In genomic region chr1:93909146-93910050, GRCh38 we compare ENCODE assay signal across 8 cellular contexts. TPM values are rescaled to one million over a fixed set of nuclear protein-coding genes. Genes with fewer than 3 reads are reported as not detected.
DNase-seq lines count a peak whose midpoint lies in the region; ATAC-seq and TF ChIP-seq lines count a peak whose summit lies in the region.

Gene GCLM, minus strand, starts transcription at chr1:93909430. Its CDS starts 267 bp downstream, at chr1:93909163.

- peaks cover 11% of the 10 kb centered on the region for H3K27me3 ChIP-seq in foreskin keratinocyte
- H3K27me3 ChIP-seq in neural progenitor cell: peaks cover 11% of the 10 kb centered on the region

- peaks cover 10% of the 10 kb centered on the region for H3K4me1 Mint-ChIP-seq in neural progenitor cell

- H3K27ac Mint-ChIP-seq in neural progenitor cell: peak within 1 kb of the TSS; percentile 48

- H3K79me2 ChIP-seq in neural progenitor cell (ENCODE audit: low read depth): peaks cover 31% of the 10 kb centered on the region

- peaks cover 7% of the 10 kb centered on the region for H3F3A ChIP-seq in neural progenitor cell (ENCODE audit: low read depth)

- H3K9ac ChIP-seq in ES-I3 (ENCODE audit: low read depth, low read length) (peak within 1 kb of the TSS; percentile 71), neural progenitor cell (no peak within 1 kb of the TSS)

- no peaks in the 10 kb centered on the region for H3K9me3 ChIP-seq in ES-I3 (ENCODE audit: control insufficient read depth, insufficient read depth, low read length)
- no peaks in the 10 kb centered on the region for H3K9me3 ChIP-seq in neural progenitor cell (ENCODE audit: low read depth)

- peaks cover 13% of the 10 kb centered on the region for H4K20me1 ChIP-seq in neural progenitor cell (ENCODE audit: low read depth)

- peak within 1 kb of the TSS; percentile 91 for H3K4me3 Mint-ChIP-seq in neural progenitor cell

- peak; percentile 93 for ATAC-seq in foreskin keratinocyte

- peaks cover 10% of the 10 kb centered on the region for H3K9me3 Mint-ChIP-seq in neural progenitor cell

- DNase-seq in GOT3 (lab: John Stamatoyannopoulos, UW) (peak; percentile 65), SHP77 (lab: John Stamatoyannopoulos, UW) (peak; percentile 84 to 85), activated gamma-delta T cell treated with Interleukin-2 at 50 U/mL for 16 hours (peak; percentile 91), foreskin keratinocyte (peak; percentile 67 to 88), neural progenitor cell (ENCODE audit: low spot score) (peak; percentile 96), stromal cell of bone marrow (ENCODE audit: low read depth) (peak; percentile 87)

- H3K4me2 ChIP-seq in neural progenitor cell: peak within 1 kb of the TSS; percentile 93

- H3K4me1 ChIP-seq in ES-I3 (ENCODE audit: insufficient read depth, low read length) (peaks cover 15% of the 10 kb centered on the region), foreskin keratinocyte (peaks cover 17% of the 10 kb centered on the region), neural progenitor cell (peaks cover 7% of the 10 kb centered on the region)

- peak within 1 kb of the TSS; percentile 90 for H3K4me3 ChIP-seq in neural progenitor cell

- no peaks in the 10 kb centered on the region for H3K36me3 Mint-ChIP-seq in neural progenitor cell

- peak within 1 kb of the TSS; percentile 36 for H3K27ac ChIP-seq in foreskin keratinocyte
- H3K27ac ChIP-seq in neural progenitor cell: no peak within 1 kb of the TSS

- H3K36me3 ChIP-seq in ES-I3 (ENCODE audit: insufficient read depth, low read length): no peaks in the 10 kb centered on the region
- H3K36me3 ChIP-seq in neural progenitor cell: no peaks in the 10 kb centered on the region

- TF ChIP-seq CTCF in LNCAP (IDR thresholded peaks at IDR 0.05) (peak; percentile 97), foreskin keratinocyte (conservative IDR thresholded peaks at IDR 0.05) (peak; percentile 98), neural progenitor cell (IDR thresholded peaks at IDR 0.05) (peak; percentile 78)

- H3K27me3 Mint-ChIP-seq in neural progenitor cell (ENCODE audit: insufficient read depth, low read depth): peaks cover 8% of the 10 kb centered on the region

- H2AFZ ChIP-seq in neural progenitor cell (replicated peaks): peak within 1 kb of the TSS; percentile 99

RNA-seq across cellular contexts. Expression of gene GCLM, which starts in this region (rescaled TPM):
- 19.6 and 20.3 TPM in 2 replicates for total RNA-seq in foreskin keratinocyte
- polyA plus RNA-seq in foreskin keratinocyte: 11.3 and 12.6 TPM in 2 replicates
- total RNA-seq in neural progenitor cell (ENCODE audit: low replicate concordance): 3.7 and 4.8 TPM in 2 replicates
